8 cellular contexts compared by ENCODE assay signal in the genomic region with DNA sequence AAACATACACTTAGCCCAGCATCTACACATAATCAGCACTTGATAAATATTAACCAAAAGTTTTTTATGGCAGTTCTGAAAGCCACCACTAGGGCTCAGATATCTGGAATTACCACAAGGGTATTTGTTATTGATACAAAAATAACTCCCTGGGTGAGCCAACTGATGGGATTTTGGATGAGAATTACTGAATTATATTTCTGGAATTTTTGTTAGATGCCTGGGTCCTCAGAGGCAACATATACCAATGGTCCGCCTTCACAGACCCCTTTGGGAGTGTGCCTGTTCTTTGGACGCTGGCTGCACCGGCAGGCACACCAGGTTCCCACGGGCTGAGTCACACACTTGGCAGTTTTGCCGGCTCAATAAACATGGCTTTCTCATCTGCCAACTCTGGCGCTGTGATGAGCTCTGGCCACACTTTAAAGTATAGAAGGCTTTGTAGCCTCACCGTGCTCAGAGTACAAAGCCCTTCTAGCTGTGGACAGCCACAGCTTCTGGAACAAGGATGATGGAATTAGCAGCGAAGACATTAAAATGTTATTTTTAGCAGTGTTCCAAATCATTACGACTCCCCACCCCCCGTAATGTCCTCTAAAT. TPM values are rescaled to one million over a fixed set of nuclear protein-coding genes. Genes with fewer than 3 reads are reported as not detected.
DNase-seq lines count a peak whose midpoint lies in the region; ATAC-seq and TF ChIP-seq lines count a peak whose summit lies in the region.

No MANE protein-coding gene starts in this region.

- 7% methylated on average over 5 of the region's 10 CpGs for WGBS in right lobe of liver (ENCODE audit: insufficient coverage, low coverage, low lambda C conversion rate, missing lambda C conversion rate)
- WGBS in upper lobe of left lung, 2 donors, result 49 to 52% methylated on average over 10 of the region's 10 CpGs

- peak overlapping the region; percentile 71 to 87 (median 76) for H3K27ac ChIP-seq in right lobe of liver
- peak overlapping the region; percentile 42 to 80 (median 58) for H3K27ac ChIP-seq in upper lobe of left lung

- H3K9me3 Mint-ChIP-seq in chondrocyte (ENCODE audit: low read depth), result peaks cover 9% of the 10 kb centered on the region

- no peaks in the 10 kb centered on the region for H3K27me3 Mint-ChIP-seq in chondrocyte (ENCODE audit: low read depth)

- intact Hi-C loops in right lobe of liver (cut with DNase I), result no loop called here

- H3K36me3 Mint-ChIP-seq in chondrocyte (ENCODE audit: low read depth), result no peaks in the 10 kb centered on the region

- ATAC-seq in right lobe of liver (peak; percentile 89 to 97 (median 96)), upper lobe of left lung (ENCODE audit: low FRiP score in 2 of 2) (peak; percentile 69 to 89), HG03159 (IDR thresholded peaks at IDR 0.05; ENCODE audit: unreplicated experiment) (no peak)

- peaks cover 0 to 15% (median 6%) of the 10 kb centered on the region in 4 donors for H3K4me1 ChIP-seq in right lobe of liver
- peaks cover 0 to 20% (median 13%) of the 10 kb centered on the region in 4 donors for H3K4me1 ChIP-seq in upper lobe of left lung

- DNase-seq in GM12864 (ENCODE audit: low read depth), result no peak
- DNase-seq in NCI-H2196 treated with DMSO at 0.1 percent for 48 hours (lab: John Stamatoyannopoulos, UW; ENCODE audit: unreplicated experiment), result peak; percentile 57
- no peak for DNase-seq in chondrocyte (ENCODE audit: low spot score)
- DNase-seq in right lobe of liver, result peak; percentile 86 to 92 (median 88)
- peak in 1 of 2 donors; percentile 51 for DNase-seq in upper lobe of left lung
- no peak for DNase-seq in effector CD4-positive, alpha-beta T cell
- DNase-seq in SIG-M5 (lab: John Stamatoyannopoulos, UW), result no peak

- H3K4me3 ChIP-seq in GM12864 (ENCODE audit: low read depth, low read length) (no peak overlapping the region), right lobe of liver (peak overlapping the region in 2 of 3 donors; percentile 12 to 24), upper lobe of left lung (no peak overlapping the region)

- TF ChIP-seq POLR2A in right lobe of liver (IDR thresholded peaks at IDR 0.05) (peak; percentile 34), upper lobe of left lung (IDR thresholded peaks at IDR 0.05) (no peak)

- H3K9me3 ChIP-seq in right lobe of liver (no peaks in the 10 kb centered on the region), upper lobe of left lung (no peaks in the 10 kb centered on the region)

- TF ChIP-seq EP300 in upper lobe of left lung (IDR thresholded peaks at IDR 0.05), result no peak

- TF ChIP-seq CTCF in GM12864 (IDR thresholded peaks at IDR 0.05; ENCODE audit: low read depth, low read length, missing control alignments) (peak; percentile 24), chondrocyte (IDR thresholded peaks at IDR 0.05) (peak; percentile 95), right lobe of liver (IDR thresholded peaks at IDR 0.05) (peak; percentile 73 to 94 (median 75)), upper lobe of left lung (IDR thresholded peaks at IDR 0.05) (peak; percentile 28 to 72 (median 58))

- peak overlapping the region; percentile 91 for H3K27ac Mint-ChIP-seq in chondrocyte (ENCODE audit: unreplicated experiment)

- H3K36me3 ChIP-seq in right lobe of liver (no peaks in the 10 kb centered on the region), upper lobe of left lung (no peaks in the 10 kb centered on the region)

- H3K4me1 Mint-ChIP-seq in chondrocyte (ENCODE audit: low read depth), result peaks cover 33% of the 10 kb centered on the region

- no peaks in the 10 kb centered on the region for H3K27me3 ChIP-seq in right lobe of liver
- no peaks in the 10 kb centered on the region for H3K27me3 ChIP-seq in upper lobe of left lung

- H3K4me3 Mint-ChIP-seq in chondrocyte (ENCODE audit: unreplicated experiment), result no peak overlapping the region

RNA-seq across cellular contexts. Expression of a gene that starts 24.5 kb away (rescaled TPM):
- total RNA-seq in chondrocyte, result 3.0 to 5.8 TPM (median 4.8 TPM) in 3 replicates
- total RNA-seq in right lobe of liver, result 10 to 100 TPM in 4 of 6 experiments, 1 to 10 TPM in 2; 5.9 to 18.6 (median 10.6) TPM
- 10 to 100 TPM in 4 of 6 donors, 1 to 10 TPM in 2; 5.9 to 25.1 (median 11.2) TPM for total RNA-seq in upper lobe of left lung

Comparison
In these comparisons a context has a peak if more than half of its experiments do, and no peak if none do; other contexts are left out.
1. DNase-seq: peak in NCI-H2196 treated with DMSO at 0.1 percent for 48 hours (single experiment) and right lobe of liver (3 of 3); none in GM12864 (single experiment), chondrocyte (single experiment), effector CD4-positive, alpha-beta T cell (single experiment) and SIG-M5 (single experiment).
2. H3K4me3 ChIP-seq: peak in right lobe of liver (2 of 3); none in GM12864 (single experiment) and upper lobe of left lung (0 of 4).
3. CTCF ChIP-seq: peak in every context shown above with its lines; median percentile 95 in chondrocyte; 75 in right lobe of liver; 58 in upper lobe of left lung; 24 in GM12864.